In the genomic region with DNA sequence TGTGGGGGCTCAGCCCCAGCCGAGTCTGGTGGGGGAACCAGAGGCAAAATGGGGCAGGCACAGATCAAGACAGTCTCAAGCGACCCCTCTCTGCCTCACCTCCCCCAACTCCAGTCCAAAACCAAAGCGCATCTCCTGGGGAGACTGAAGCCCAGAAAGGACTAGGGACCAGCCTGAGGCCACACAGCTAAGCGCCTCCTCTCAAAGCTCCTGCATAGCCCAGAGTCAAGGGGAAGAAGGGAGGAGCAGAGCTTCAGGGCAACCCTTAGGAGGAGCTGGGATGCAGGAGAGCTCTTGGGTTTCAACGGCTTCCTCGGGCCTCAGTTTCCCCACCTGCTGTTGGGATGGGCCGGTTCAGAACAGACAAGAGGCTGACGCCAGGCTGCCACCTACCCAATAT, we compare ENCODE assay signal across 1 cellular context.
TF ChIP-seq lines count a peak whose summit lies in the region.

No MANE protein-coding gene starts in this region.

TF ChIP-seq in HEK293, 187 proteins besides CTCF, POLR2A, EP300 and RAD21 (continued from another document):
- TF ChIP-seq, protein P1, sequence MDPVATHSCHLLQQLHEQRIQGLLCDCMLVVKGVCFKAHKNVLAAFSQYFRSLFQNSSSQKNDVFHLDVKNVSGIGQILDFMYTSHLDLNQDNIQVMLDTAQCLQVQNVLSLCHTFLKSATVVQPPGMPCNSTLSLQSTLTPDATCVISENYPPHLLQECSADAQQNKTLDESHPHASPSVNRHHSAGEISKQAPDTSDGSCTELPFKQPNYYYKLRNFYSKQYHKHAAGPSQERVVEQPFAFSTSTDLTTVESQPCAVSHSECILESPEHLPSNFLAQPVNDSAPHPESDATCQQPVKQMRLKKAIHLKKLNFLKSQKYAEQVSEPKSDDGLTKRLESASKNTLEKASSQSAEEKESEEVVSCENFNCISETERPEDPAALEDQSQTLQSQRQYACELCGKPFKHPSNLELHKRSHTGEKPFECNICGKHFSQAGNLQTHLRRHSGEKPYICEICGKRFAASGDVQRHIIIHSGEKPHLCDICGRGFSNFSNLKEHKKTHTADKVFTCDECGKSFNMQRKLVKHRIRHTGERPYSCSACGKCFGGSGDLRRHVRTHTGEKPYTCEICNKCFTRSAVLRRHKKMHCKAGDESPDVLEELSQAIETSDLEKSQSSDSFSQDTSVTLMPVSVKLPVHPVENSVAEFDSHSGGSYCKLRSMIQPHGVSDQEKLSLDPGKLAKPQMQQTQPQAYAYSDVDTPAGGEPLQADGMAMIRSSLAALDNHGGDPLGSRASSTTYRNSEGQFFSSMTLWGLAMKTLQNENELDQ (tag by site-specific recombination; IDR thresholded peaks at IDR 0.05; ENCODE audit: low read depth) = no peak
- TF ChIP-seq ZNF560 (tag by site-specific recombination; IDR thresholded peaks at IDR 0.05; ENCODE audit: borderline replicate concordance) (no peak), ZXDB (tag by site-specific recombination; IDR thresholded peaks at IDR 0.05) (no peak), ZNF23 (tag by site-specific recombination; IDR thresholded peaks at IDR 0.05; ENCODE audit: borderline replicate concordance) (no peak), TCF7L2 (IDR thresholded peaks at IDR 0.05; ENCODE audit: borderline replicate concordance, low read depth, low read length) (no peak), ZNF677 (tag by site-specific recombination; IDR thresholded peaks at IDR 0.05) (no peak), ZNF341 (tag by site-specific recombination; IDR thresholded peaks at IDR 0.05; ENCODE audit: low read depth) (no peak), IKZF3 (tag by site-specific recombination; IDR thresholded peaks at IDR 0.05) (0 out of 2 replicates have a peak, but pooled peaks have one; percentile 45), ZNF37A (tag by site-specific recombination; IDR thresholded peaks at IDR 0.05) (no peak), ZNF274 (IDR thresholded peaks at IDR 0.05; ENCODE audit: low read length) (no peak), ZNF274 (tag by site-specific recombination; IDR thresholded peaks at IDR 0.05; ENCODE audit: borderline replicate concordance) (no peak), ZBTB1 (tag by site-specific recombination; IDR thresholded peaks at IDR 0.05) (no peak), ZNF658 (tag by site-specific recombination; IDR thresholded peaks at IDR 0.05) (no peak)
- TF ChIP-seq, protein P2, sequence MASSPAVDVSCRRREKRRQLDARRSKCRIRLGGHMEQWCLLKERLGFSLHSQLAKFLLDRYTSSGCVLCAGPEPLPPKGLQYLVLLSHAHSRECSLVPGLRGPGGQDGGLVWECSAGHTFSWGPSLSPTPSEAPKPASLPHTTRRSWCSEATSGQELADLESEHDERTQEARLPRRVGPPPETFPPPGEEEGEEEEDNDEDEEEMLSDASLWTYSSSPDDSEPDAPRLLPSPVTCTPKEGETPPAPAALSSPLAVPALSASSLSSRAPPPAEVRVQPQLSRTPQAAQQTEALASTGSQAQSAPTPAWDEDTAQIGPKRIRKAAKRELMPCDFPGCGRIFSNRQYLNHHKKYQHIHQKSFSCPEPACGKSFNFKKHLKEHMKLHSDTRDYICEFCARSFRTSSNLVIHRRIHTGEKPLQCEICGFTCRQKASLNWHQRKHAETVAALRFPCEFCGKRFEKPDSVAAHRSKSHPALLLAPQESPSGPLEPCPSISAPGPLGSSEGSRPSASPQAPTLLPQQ (tag by site-specific recombination; IDR thresholded peaks at IDR 0.05) = no peak
- TF ChIP-seq, protein P3, sequence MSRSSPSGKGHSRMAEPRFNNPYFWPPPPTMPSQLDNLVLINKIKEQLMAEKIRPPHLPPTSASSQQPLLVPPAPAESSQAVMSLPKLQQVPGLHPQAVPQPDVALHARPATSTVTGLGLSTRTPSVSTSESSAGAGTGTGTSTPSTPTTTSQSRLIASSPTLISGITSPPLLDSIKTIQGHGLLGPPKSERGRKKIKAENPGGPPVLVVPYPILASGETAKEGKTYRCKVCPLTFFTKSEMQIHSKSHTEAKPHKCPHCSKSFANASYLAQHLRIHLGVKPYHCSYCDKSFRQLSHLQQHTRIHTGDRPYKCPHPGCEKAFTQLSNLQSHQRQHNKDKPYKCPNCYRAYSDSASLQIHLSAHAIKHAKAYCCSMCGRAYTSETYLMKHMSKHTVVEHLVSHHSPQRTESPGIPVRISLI (tag by site-specific recombination; IDR thresholded peaks at IDR 0.05) = no peak
TF ChIP-seq in HEK293: peak in this region for 3.
